In the genomic region with DNA sequence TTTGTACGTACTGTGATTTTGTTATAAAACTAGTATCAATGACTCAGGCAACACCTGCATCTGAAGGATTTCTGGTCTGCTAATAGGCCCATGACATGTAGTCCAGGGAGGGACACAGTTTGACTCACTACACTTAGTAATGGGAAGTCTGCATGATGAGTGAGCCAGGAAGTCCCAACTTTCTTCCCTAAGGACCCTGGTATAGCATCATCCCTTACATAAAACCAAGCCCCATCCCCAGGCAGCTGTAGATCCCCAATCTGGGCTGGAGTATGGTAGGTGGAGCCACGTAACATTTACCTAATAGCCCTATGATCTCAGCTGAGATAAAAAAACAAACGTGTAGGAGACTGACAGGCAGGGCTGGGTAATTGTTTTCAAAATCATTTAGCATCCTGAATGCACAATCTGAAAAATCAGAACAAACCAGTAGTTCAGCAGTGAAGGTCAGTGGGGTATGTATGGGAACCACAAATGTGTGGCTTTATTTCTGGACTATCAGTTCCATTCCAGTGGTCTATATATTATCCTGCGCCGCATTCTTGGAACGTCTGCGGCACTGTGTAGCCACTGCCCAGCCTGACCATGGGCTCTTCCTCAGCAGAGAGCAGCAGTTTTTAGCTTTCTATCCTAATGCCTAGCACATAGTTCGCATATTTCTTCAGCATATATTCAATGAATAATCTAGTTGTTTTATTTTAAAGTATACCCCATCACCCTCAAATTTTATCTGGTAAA, we compare ENCODE assay signal across 25 cellular contexts. TPM values are rescaled to one million over a fixed set of nuclear protein-coding genes. Genes with fewer than 3 reads are reported as not detected.
DNase-seq lines count a peak whose midpoint lies in the region; ATAC-seq and TF ChIP-seq lines count a peak whose summit lies in the region.
"Had no signal": no experiment of that assay in that cellular context is flagged by ENCODE, and none has a peak within 500 bp of the region (broad histone marks: within the 10 kb centered on the region; RNA-seq: fewer than 3 reads in every experiment).

No MANE protein-coding gene starts in this region.

- H3K27me3 ChIP-seq in GM23248 (replicated peaks; ENCODE audit: insufficient read depth) (no peaks in the 10 kb centered on the region), foreskin keratinocyte (no peaks in the 10 kb centered on the region), left lung (no peaks in the 10 kb centered on the region)
- H3K27me3 ChIP-seq: cardiac muscle cell, tibial nerve had no signal

- no peaks in the 10 kb centered on the region for H3F3A ChIP-seq in GM23248 (ENCODE audit: insufficient read depth)

- peaks cover 22% of the 10 kb centered on the region for H3K27me3 Mint-ChIP-seq in stimulated activated memory B cell treated with anti-CD40 and anti-IgM and Interleukin-4, amounts not matched to agents 10 μg/mL and 1 μg/mL and 100 μg/mL, for 72 hours
- no peaks in the 10 kb centered on the region for H3K27me3 Mint-ChIP-seq in activated T-helper 2 cell treated with anti-CD3 and anti-CD28 coated beads, Interferon-gamma antibody, Interleukin-2, Interleukin-4, amounts not matched to agents 10 μg/mL and 5 μg/mL and 100 μg/mL, durations not matched to agents 14 hours and 24 hours and 36 hours (ENCODE audit: low read depth)

- H3K4me2 ChIP-seq in GM23248 (ENCODE audit: unreplicated experiment), result no peak overlapping the region
- H3K4me2 ChIP-seq: SK-N-SH had no signal

- intact Hi-C loops in left lung (cut with DNase I), result no loop called here
- intact Hi-C loops in activated T-helper 2 cell treated with anti-CD3 and anti-CD28 coated beads, Interferon-gamma antibody, Interleukin-2, Interleukin-4, amounts not matched to agents 10 μg/mL and 5 μg/mL and 100 μg/mL, durations not matched to agents 14 hours and 24 hours and 36 hours (cut with micrococcal nuclease), result no loop called here

- peaks cover 7% of the 10 kb centered on the region for H3K36me3 Mint-ChIP-seq in stimulated activated memory B cell treated with anti-CD40 and anti-IgM and Interleukin-4, amounts not matched to agents 10 μg/mL and 1 μg/mL and 100 μg/mL, for 72 hours
- H3K36me3 Mint-ChIP-seq in activated T-helper 2 cell treated with anti-CD3 and anti-CD28 coated beads, Interferon-gamma antibody, Interleukin-2, Interleukin-4, amounts not matched to agents 10 μg/mL and 5 μg/mL and 100 μg/mL, durations not matched to agents 14 hours and 24 hours and 36 hours (ENCODE audit: low read depth), result no peaks in the 10 kb centered on the region
- H3K36me3 Mint-ChIP-seq: IgD-negative memory B cell, naive B cell had no signal

- H3K9me3 Mint-ChIP-seq in stimulated activated memory B cell treated with anti-CD40 and anti-IgM and Interleukin-4, amounts not matched to agents 10 μg/mL and 1 μg/mL and 100 μg/mL, for 72 hours, result peaks cover 3% of the 10 kb centered on the region
- no peaks in the 10 kb centered on the region for H3K9me3 Mint-ChIP-seq in activated T-helper 2 cell treated with anti-CD3 and anti-CD28 coated beads, Interferon-gamma antibody, Interleukin-2, Interleukin-4, amounts not matched to agents 10 μg/mL and 5 μg/mL and 100 μg/mL, durations not matched to agents 14 hours and 24 hours and 36 hours
- H3K9me3 Mint-ChIP-seq: activated B cell treated with CpG ODN at 0.5 μM for 24 hours; IgD-negative memory B cell; stimulated activated naive CD8-positive, alpha-beta T cell treated with anti-CD3 and anti-CD28 coated beads, Interleukin-15, Interleukin-2, amounts not matched to agents 100 ng/mL and 50 ng/mL, for 24 hours had no signal

- 71 to 74% methylated on average over 8 of the region's 8 CpGs for WGBS in GM23248 (ENCODE audit: low coverage in 1 of 2, low lambda C conversion rate in 2 of 2, missing lambda C conversion rate in 2 of 2), 2 experiments

- no peaks in the 10 kb centered on the region for H3K9me2 ChIP-seq in GM23248 (ENCODE audit: insufficient read depth)
- H3K9me2 ChIP-seq: SK-N-SH had no signal

- H3K9me3 ChIP-seq in GM23248 (ENCODE audit: low read depth) (no peaks in the 10 kb centered on the region), left lung (no peaks in the 10 kb centered on the region)
- H3K9me3 ChIP-seq: SK-N-SH, tibial nerve had no signal

- 0 out of 2 replicates have a peak, but pooled peaks cover 22% of the 10 kb centered on the region for H3K79me2 ChIP-seq in GM23248 (ENCODE audit: insufficient read depth)

- DNase-seq in GM23248 (peak; percentile 42), amniotic epithelial cell (ENCODE audit: low read depth) (peak; percentile 7), foreskin keratinocyte (peak; percentile 10 to 32), omental fat pad (ENCODE audit: low spot score) (no peak), NCI-H2029 (lab: John Stamatoyannopoulos, UW) (no peak), left lung (no peak)
- DNase-seq in activated T-helper 2 cell treated with anti-CD3 and anti-CD28 coated beads, Interferon-gamma antibody, Interleukin-2, Interleukin-4, amounts not matched to agents 10 μg/mL and 5 μg/mL and 100 μg/mL, durations not matched to agents 14 hours and 24 hours and 36 hours (ENCODE audit: low spot score), result no peak
- DNase-seq: activated B cell treated with CpG ODN at 0.5 μM for 24 hours; activated CD4-positive, alpha-beta T cell treated with anti-CD3 and anti-CD28 coated beads, Interleukin-2, amount 50 U/mL, for 48 hours; activated effector memory CD4-positive, alpha-beta T cell treated with Interleukin-2 at 50 U/mL for 16 hours; C1 segment of cervical spinal cord; kidney; mammary epithelial cell; naive B cell; NCI-H1105; NCI-H446 treated with DMSO at 0.1 percent for 48 hours; occipital lobe; SK-N-SH; stimulated activated CD4-positive, alpha-beta T cell treated with anti-CD3 and anti-CD28 coated beads, Interleukin-12 subunit alpha, Interleukin-12 subunit beta, amount 100 ng/mL, for 4 hours; stimulated activated CD4-positive, alpha-beta T cell treated with anti-CD3 and anti-CD28 coated beads, Interleukin-4, amount 100 ng/mL, for 4 hours had no signal

- peaks cover 10% of the 10 kb centered on the region; the same call in 1 of the 2 replicates for H3K4me1 ChIP-seq in GM23248 (ENCODE audit: insufficient read depth)
- peaks cover 4% of the 10 kb centered on the region for H3K4me1 ChIP-seq in foreskin keratinocyte
- peaks cover 0 to 17% of the 10 kb centered on the region in 2 donors for H3K4me1 ChIP-seq in left lung

- in situ Hi-C loops in GM23248 (cut with MboI), result no loop called here

- no peak overlapping the region for H2AFZ ChIP-seq in GM23248

- peaks cover 4% of the 10 kb centered on the region for H3K4me1 Mint-ChIP-seq in stimulated activated memory B cell treated with anti-CD40 and anti-IgM and Interleukin-4, amounts not matched to agents 10 μg/mL and 1 μg/mL and 100 μg/mL, for 72 hours
- H3K4me1 Mint-ChIP-seq in activated T-helper 2 cell treated with anti-CD3 and anti-CD28 coated beads, Interferon-gamma antibody, Interleukin-2, Interleukin-4, amounts not matched to agents 10 μg/mL and 5 μg/mL and 100 μg/mL, durations not matched to agents 14 hours and 24 hours and 36 hours (ENCODE audit: low read depth), result no peaks in the 10 kb centered on the region

- H3K9ac ChIP-seq in GM23248, result no peak overlapping the region
- H3K9ac ChIP-seq: SK-N-SH had no signal

- no peak overlapping the region for H3K27ac Mint-ChIP-seq in stimulated activated memory B cell treated with anti-CD40 and anti-IgM and Interleukin-4, amounts not matched to agents 10 μg/mL and 1 μg/mL and 100 μg/mL, for 72 hours
- no peak overlapping the region for H3K27ac Mint-ChIP-seq in activated T-helper 2 cell treated with anti-CD3 and anti-CD28 coated beads, Interferon-gamma antibody, Interleukin-2, Interleukin-4, amounts not matched to agents 10 μg/mL and 5 μg/mL and 100 μg/mL, durations not matched to agents 14 hours and 24 hours and 36 hours
- H3K27ac Mint-ChIP-seq: activated B cell treated with CpG ODN at 0.5 μM for 24 hours; IgD-negative memory B cell; naive B cell; stimulated activated naive CD8-positive, alpha-beta T cell treated with anti-CD3 and anti-CD28 coated beads, Interleukin-15, Interleukin-2, amounts not matched to agents 100 ng/mL and 50 ng/mL, for 24 hours had no signal

- H3K36me3 ChIP-seq in GM23248 (ENCODE audit: low read depth) (no peaks in the 10 kb centered on the region), left lung (no peaks in the 10 kb centered on the region)
- H3K36me3 ChIP-seq: cardiac muscle cell, tibial nerve had no signal

- H3K4me3 ChIP-seq in GM23248, result no peak overlapping the region
- no peak overlapping the region for H3K4me3 ChIP-seq in left lung
- H3K4me3 ChIP-seq: cardiac muscle cell, tibial nerve had no signal

- H4K20me1 ChIP-seq in GM23248 (ENCODE audit: insufficient read depth), result no peaks in the 10 kb centered on the region

- ATAC-seq in foreskin keratinocyte, result peak; percentile 95
- ATAC-seq in omental fat pad (ENCODE audit: low FRiP score), result peak; percentile 54
- ATAC-seq in left lung, result no peak
- no peak for ATAC-seq in stimulated activated memory B cell treated with anti-CD40 and anti-IgM and Interleukin-4, amounts not matched to agents 10 μg/mL and 1 μg/mL and 100 μg/mL, for 72 hours

- H3K4me3 Mint-ChIP-seq in stimulated activated memory B cell treated with anti-CD40 and anti-IgM and Interleukin-4, amounts not matched to agents 10 μg/mL and 1 μg/mL and 100 μg/mL, for 72 hours, result no peak overlapping the region
- H3K4me3 Mint-ChIP-seq in activated T-helper 2 cell treated with anti-CD3 and anti-CD28 coated beads, Interferon-gamma antibody, Interleukin-2, Interleukin-4, amounts not matched to agents 10 μg/mL and 5 μg/mL and 100 μg/mL, durations not matched to agents 14 hours and 24 hours and 36 hours (ENCODE audit: low read depth), result no peak overlapping the region
- H3K4me3 Mint-ChIP-seq: activated B cell treated with CpG ODN at 0.5 μM for 24 hours; IgD-negative memory B cell; naive B cell; stimulated activated naive CD8-positive, alpha-beta T cell treated with anti-CD3 and anti-CD28 coated beads, Interleukin-15, Interleukin-2, amounts not matched to agents 100 ng/mL and 50 ng/mL, for 24 hours had no signal

- no peak for TF ChIP-seq CTCF in foreskin keratinocyte (conservative IDR thresholded peaks at IDR 0.05)
- TF ChIP-seq CTCF in omental fat pad (IDR thresholded peaks at IDR 0.05), result no peak
- TF ChIP-seq CTCF in left lung (IDR thresholded peaks at IDR 0.05), result no peak

- H3K27ac ChIP-seq in GM23248 (no peak overlapping the region), foreskin keratinocyte (no peak overlapping the region), left lung (no peak overlapping the region)
- H3K27ac ChIP-seq: cardiac muscle cell, tibial nerve had no signal

RNA-seq across cellular contexts. Expression of gene EPB41L3, which starts 33.5 kb away (rescaled TPM):
- total RNA-seq in GM23248 (2014; rRNA removed; shearing (Covaris generic)), result 19.2 and 22.2 TPM in 2 replicates
- polyA plus RNA-seq in GM23248 (2016; fragmentation: Nextera tagmentation; extraction: Ambion mirVana), result 19.2 and 20.8 TPM in 2 replicates
- total RNA-seq in foreskin keratinocyte, result 0.63 and 2.0 TPM in 2 replicates
- polyA plus RNA-seq in foreskin keratinocyte, result 0.14 and 0.87 TPM in 2 replicates
- 100 to 1,000 TPM; 138 to 319 (median 184) TPM for total RNA-seq in omental fat pad
- total RNA-seq in left lung, result 10 to 100 TPM; 79.7 to 98.7 TPM
- 1.6 and 1.9 TPM in 2 replicates for total RNA-seq in activated T-helper 2 cell treated with anti-CD3 and anti-CD28 coated beads, Interferon-gamma antibody, Interleukin-2, Interleukin-4, amounts not matched to agents 10 μg/mL and 5 μg/mL and 100 μg/mL, durations not matched to agents 14 hours and 24 hours and 36 hours
- polyA plus RNA-seq: mammary epithelial cell had no signal

Comparison
In these comparisons a context has a peak if more than half of its experiments do, and no peak if none do; other contexts are left out.
1. DNase-seq: peak in GM23248 (single experiment), amniotic epithelial cell (single experiment) and foreskin keratinocyte (2 of 2); none in omental fat pad (single experiment), NCI-H2029 (single experiment), left lung (0 of 2) and activated T-helper 2 cell treated with anti-CD3 and anti-CD28 coated beads, Interferon-gamma antibody, Interleukin-2, Interleukin-4, amounts not matched to agents 10 μg/mL and 5 μg/mL and 100 μg/mL, durations not matched to agents 14 hours and 24 hours and 36 hours (single experiment).
2. ATAC-seq: peak in foreskin keratinocyte (single experiment) and omental fat pad (single experiment); none in left lung (single experiment) and stimulated activated memory B cell treated with anti-CD40 and anti-IgM and Interleukin-4, amounts not matched to agents 10 μg/mL and 1 μg/mL and 100 μg/mL, for 72 hours (single experiment).